Comparison of ENCODE assay signal across 1 cellular context in the genomic region with DNA sequence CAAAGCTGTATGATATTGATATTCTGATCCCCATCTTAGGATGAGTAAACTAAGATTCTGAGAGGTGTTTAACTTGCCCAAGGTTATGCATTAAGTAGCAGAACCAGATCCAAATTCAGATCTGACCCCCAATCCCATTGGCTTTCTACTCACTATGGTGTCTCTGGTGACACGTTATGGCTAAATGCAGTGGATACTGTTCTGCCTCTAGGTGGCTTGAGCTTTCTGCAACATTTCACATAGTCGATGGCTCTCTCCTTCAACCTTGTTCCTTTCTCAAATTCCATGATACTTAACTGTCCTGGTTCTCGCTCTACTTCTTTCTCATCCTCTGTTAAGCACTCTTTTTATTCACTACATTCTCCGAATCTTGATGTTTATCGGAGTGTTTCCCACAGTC.
TF ChIP-seq lines count a peak whose summit lies in the region.

No MANE protein-coding gene starts in this region.

TF ChIP-seq in IMR-90, 13 proteins besides CTCF, POLR2A, EP300 and RAD21 (continued from another document):
- TF ChIP-seq, protein P1, sequence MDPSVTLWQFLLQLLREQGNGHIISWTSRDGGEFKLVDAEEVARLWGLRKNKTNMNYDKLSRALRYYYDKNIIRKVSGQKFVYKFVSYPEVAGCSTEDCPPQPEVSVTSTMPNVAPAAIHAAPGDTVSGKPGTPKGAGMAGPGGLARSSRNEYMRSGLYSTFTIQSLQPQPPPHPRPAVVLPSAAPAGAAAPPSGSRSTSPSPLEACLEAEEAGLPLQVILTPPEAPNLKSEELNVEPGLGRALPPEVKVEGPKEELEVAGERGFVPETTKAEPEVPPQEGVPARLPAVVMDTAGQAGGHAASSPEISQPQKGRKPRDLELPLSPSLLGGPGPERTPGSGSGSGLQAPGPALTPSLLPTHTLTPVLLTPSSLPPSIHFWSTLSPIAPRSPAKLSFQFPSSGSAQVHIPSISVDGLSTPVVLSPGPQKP (IDR thresholded peaks at IDR 0.05; ENCODE audit: borderline replicate concordance, low read depth, low read length) = no peak
- TF ChIP-seq MAZ (IDR thresholded peaks at IDR 0.05; ENCODE audit: borderline replicate concordance, low read depth, low read length) = no peak
